2 cellular contexts compared by ENCODE assay signal in the genomic region with DNA sequence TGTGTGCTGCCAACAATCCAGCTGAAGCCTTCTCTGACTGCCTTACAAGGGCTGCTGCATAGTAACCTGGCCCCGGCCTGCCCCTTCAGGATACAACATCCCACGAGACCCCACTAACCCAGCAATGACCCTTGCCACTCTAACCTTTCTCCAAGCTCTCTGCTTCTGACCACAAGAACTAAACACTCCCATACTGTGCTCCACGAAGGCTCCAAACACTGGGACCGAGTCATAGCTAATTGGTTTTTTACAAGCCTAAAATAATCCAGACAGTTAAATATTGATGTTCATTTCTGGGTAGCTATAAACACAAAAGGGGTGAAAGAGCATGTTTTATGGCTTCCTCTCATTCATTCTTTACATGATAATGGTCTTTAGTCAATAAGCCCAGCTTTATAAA.
TF ChIP-seq lines count a peak whose summit lies in the region.

No MANE protein-coding gene starts in this region.

TF ChIP-seq in HEK293, 187 proteins besides CTCF, POLR2A, EP300 and RAD21 (continued from another document):
- no peak for TF ChIP-seq ZNF10 (tag by site-specific recombination; IDR thresholded peaks at IDR 0.05)
- no peak for TF ChIP-seq ZNF501 (tag by site-specific recombination; IDR thresholded peaks at IDR 0.05)
- TF ChIP-seq ZNF132 (tag by site-specific recombination; IDR thresholded peaks at IDR 0.05; ENCODE audit: borderline replicate concordance), result no peak
TF ChIP-seq in HEK293: peak in this region for 2.

TF ChIP-seq in SK-N-SH, 30 proteins besides CTCF, POLR2A, EP300 and RAD21 (continued from another document):
- TF ChIP-seq, protein P1, sequence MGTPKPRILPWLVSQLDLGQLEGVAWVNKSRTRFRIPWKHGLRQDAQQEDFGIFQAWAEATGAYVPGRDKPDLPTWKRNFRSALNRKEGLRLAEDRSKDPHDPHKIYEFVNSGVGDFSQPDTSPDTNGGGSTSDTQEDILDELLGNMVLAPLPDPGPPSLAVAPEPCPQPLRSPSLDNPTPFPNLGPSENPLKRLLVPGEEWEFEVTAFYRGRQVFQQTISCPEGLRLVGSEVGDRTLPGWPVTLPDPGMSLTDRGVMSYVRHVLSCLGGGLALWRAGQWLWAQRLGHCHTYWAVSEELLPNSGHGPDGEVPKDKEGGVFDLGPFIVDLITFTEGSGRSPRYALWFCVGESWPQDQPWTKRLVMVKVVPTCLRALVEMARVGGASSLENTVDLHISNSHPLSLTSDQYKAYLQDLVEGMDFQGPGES (IDR thresholded peaks at IDR 0.05; ENCODE audit: low read depth, low read length), result no peak
- TF ChIP-seq TEAD4 (IDR thresholded peaks at IDR 0.05; ENCODE audit: borderline replicate concordance, insufficient read depth) (no peak), MAX (IDR thresholded peaks at IDR 0.05; ENCODE audit: low read depth) (no peak), SMC3 (IDR thresholded peaks at IDR 0.05; ENCODE audit: low read depth, low read length) (no peak), USF2 (IDR thresholded peaks at IDR 0.05; ENCODE audit: borderline replicate concordance, low read depth, low read length) (no peak)
